ENCODE assay signal across 1 cellular context in the genomic region with DNA sequence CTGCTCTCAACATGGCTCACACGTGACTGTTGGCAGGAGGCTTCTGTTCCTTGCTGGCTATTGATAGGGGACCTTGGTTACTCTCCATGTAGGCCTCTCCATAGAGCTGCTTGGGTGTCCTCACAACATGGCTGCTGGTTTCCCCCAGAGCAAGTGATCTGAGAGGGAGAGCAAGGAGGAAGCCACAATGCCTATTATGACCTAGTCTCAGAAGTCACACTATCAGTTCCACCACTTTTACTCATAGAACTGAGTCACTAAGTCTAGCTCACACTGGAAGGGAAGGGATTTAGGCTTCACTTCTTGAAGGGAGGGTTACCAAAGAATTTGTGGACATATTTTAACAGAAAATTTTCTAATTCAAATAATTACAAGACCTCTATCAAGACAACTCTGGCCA.
TF ChIP-seq lines count a peak whose summit lies in the region.

No MANE protein-coding gene starts in this region.

TF ChIP-seq in SK-N-SH treated with all-trans-retinoic acid at 6 μM for 48 hours, 23 proteins besides CTCF, POLR2A, EP300 and RAD21:
- TF ChIP-seq, protein P1, sequence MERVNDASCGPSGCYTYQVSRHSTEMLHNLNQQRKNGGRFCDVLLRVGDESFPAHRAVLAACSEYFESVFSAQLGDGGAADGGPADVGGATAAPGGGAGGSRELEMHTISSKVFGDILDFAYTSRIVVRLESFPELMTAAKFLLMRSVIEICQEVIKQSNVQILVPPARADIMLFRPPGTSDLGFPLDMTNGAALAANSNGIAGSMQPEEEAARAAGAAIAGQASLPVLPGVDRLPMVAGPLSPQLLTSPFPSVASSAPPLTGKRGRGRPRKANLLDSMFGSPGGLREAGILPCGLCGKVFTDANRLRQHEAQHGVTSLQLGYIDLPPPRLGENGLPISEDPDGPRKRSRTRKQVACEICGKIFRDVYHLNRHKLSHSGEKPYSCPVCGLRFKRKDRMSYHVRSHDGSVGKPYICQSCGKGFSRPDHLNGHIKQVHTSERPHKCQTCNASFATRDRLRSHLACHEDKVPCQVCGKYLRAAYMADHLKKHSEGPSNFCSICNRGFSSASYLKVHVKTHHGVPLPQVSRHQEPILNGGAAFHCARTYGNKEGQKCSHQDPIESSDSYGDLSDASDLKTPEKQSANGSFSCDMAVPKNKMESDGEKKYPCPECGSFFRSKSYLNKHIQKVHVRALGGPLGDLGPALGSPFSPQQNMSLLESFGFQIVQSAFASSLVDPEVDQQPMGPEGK (CRISPR knock-in tag; IDR thresholded peaks at IDR 0.05; ENCODE audit: borderline replicate concordance): no peak
